In genomic region chr19:44810555-44811447, GRCh38 we compare ENCODE assay signal across 27 cellular contexts. TPM values are rescaled to one million over a fixed set of nuclear protein-coding genes. Genes with fewer than 3 reads are reported as not detected.
DNase-seq lines count a peak whose midpoint lies in the region; ATAC-seq and TF ChIP-seq lines count a peak whose summit lies in the region.
"Had no signal": no experiment of that assay in that cellular context is flagged by ENCODE, and none has a peak within 500 bp of the region (broad histone marks: within the 10 kb centered on the region; RNA-seq: fewer than 3 reads in every experiment).

No MANE protein-coding gene starts in this region.

- H3K9me3 ChIP-seq in RWPE2 (ENCODE audit: severe bottlenecking) (no peaks in the 10 kb centered on the region), hepatocyte (ENCODE audit: low read depth) (no peaks in the 10 kb centered on the region), gastrocnemius medialis (no peaks in the 10 kb centered on the region)

- in situ Hi-C loops in gastrocnemius medialis (cut with MboI; ENCODE audit: low sequenced_read_pairs in 4 of 4): no loop called here

- TF ChIP-seq CTCF in RWPE2 (IDR thresholded peaks at IDR 0.05; ENCODE audit: poor library complexity, severe bottlenecking) (no peak), hepatocyte (IDR thresholded peaks at IDR 0.05; ENCODE audit: poor library complexity) (no peak), gastrocnemius medialis (IDR thresholded peaks at IDR 0.05 in 4 of 5, conservative IDR thresholded peaks at IDR 0.05 in 1 of 5) (no peak)

- H4K20me1 ChIP-seq in hepatocyte (ENCODE audit: insufficient read depth, poor library complexity, severe bottlenecking): no peaks in the 10 kb centered on the region

- H3K4me1 ChIP-seq in RWPE2 (ENCODE audit: insufficient read depth, poor library complexity, severe bottlenecking): peaks cover 20% of the 10 kb centered on the region
- peaks cover 34% of the 10 kb centered on the region for H3K4me1 ChIP-seq in hepatocyte (ENCODE audit: insufficient read depth)
- peaks cover 17 to 26% of the 10 kb centered on the region in 2 donors for H3K4me1 ChIP-seq in gastrocnemius medialis

- peak overlapping the region; percentile 100 for H3K4me2 ChIP-seq in hepatocyte

- no peak for TF ChIP-seq POLR2A in gastrocnemius medialis (IDR thresholded peaks at IDR 0.05)

- DNase-seq in H7: peak; percentile 55
- DNase-seq in RWPE2 (ENCODE audit: low spot score): no peak
- no peak for DNase-seq in hepatocyte (ENCODE audit: low spot score)
- DNase-seq in gastrocnemius medialis: no peak
- no peak for DNase-seq in retina
- DNase-seq: activated CD4-positive, alpha-beta T cell treated with anti-CD3 and anti-CD28 coated beads for 36 hours; activated CD8-positive, alpha-beta memory T cell treated with anti-CD3 and anti-CD28 coated beads, Interleukin-2, amount 50 U/mL, for 4 hours; activated gamma-delta T cell; amniotic stem cell; foreskin melanocyte; immature natural killer cell; KG1; mesenchymal stem cell; NCI-H1092; NCI-H2171; NCI-H748 treated with DMSO at 0.1 percent for 48 hours; PC-3; substantia nigra had no signal

- peaks cover 13% of the 10 kb centered on the region for H3K36me3 ChIP-seq in H7 (replicated peaks; ENCODE audit: control insufficient read depth, insufficient read depth, low read length)
- peaks cover 36% of the 10 kb centered on the region for H3K36me3 ChIP-seq in RWPE2 (ENCODE audit: low read depth)
- no peaks in the 10 kb centered on the region for H3K36me3 ChIP-seq in hepatocyte (replicated peaks; ENCODE audit: insufficient read depth, low read depth)
- H3K36me3 ChIP-seq in gastrocnemius medialis: no peaks in the 10 kb centered on the region

- H3K27me3 ChIP-seq in H7 (ENCODE audit: control insufficient read depth, insufficient read depth, low read length) (peaks cover 7% of the 10 kb centered on the region), RWPE2 (ENCODE audit: insufficient read depth, poor library complexity, severe bottlenecking) (no peaks in the 10 kb centered on the region), hepatocyte (no peaks in the 10 kb centered on the region), gastrocnemius medialis (no peaks in the 10 kb centered on the region)

- H3K27ac ChIP-seq in RWPE2 (ENCODE audit: poor library complexity, severe bottlenecking): peak overlapping the region; percentile 75
- H3K27ac ChIP-seq in hepatocyte: no peak overlapping the region
- H3K27ac ChIP-seq in gastrocnemius medialis: peak overlapping the region in 3 of 4 donors; percentile 14 to 41 (median 33)
- H3K27ac ChIP-seq: HL-60, SK-N-MC had no signal

- H3K79me2 ChIP-seq in hepatocyte: peaks cover 4% of the 10 kb centered on the region

- ATAC-seq in RWPE2 (ENCODE audit: low read depth) (no peak), gastrocnemius medialis (no peak), GM19324 (IDR thresholded peaks at IDR 0.05; ENCODE audit: low FRiP score, unreplicated experiment) (no peak), HG02840 (IDR thresholded peaks at IDR 0.05; ENCODE audit: low FRiP score, unreplicated experiment) (no peak), GM21619 (IDR thresholded peaks at IDR 0.05; ENCODE audit: unreplicated experiment) (no peak)
- ATAC-seq: activated CD4-positive, alpha-beta T cell treated with anti-CD3 and anti-CD28 coated beads for 36 hours; GM12878; PC-3; sciatic nerve had no signal

- H3K9me2 ChIP-seq in hepatocyte (replicated peaks; ENCODE audit: insufficient read depth): no peaks in the 10 kb centered on the region

- WGBS in hepatocyte (ENCODE audit: low lambda C conversion rate, missing lambda C conversion rate): 89% methylated on average over 11 of the region's 11 CpGs

- no peak overlapping the region for H3K4me3 ChIP-seq in H7 (ENCODE audit: insufficient read depth, low read depth, low read length)
- peak overlapping the region; percentile 74 for H3K4me3 ChIP-seq in RWPE2 (ENCODE audit: severe bottlenecking)
- H3K4me3 ChIP-seq in hepatocyte: no peak overlapping the region
- H3K4me3 ChIP-seq in gastrocnemius medialis: peak overlapping the region in 3 of 4 donors; percentile 61 to 73 (median 65)
- H3K4me3 ChIP-seq: GM12878, SK-N-MC had no signal

- H2AFZ ChIP-seq in hepatocyte: no peak overlapping the region

- intact Hi-C loops in gastrocnemius medialis (cut with DNase I; ENCODE audit: low total_unique reads): no loop called here

RNA-seq across cellular contexts. Expression of gene BCAM, which starts 1.9 kb away (rescaled TPM):
- total RNA-seq in H7 (2014; rRNA removed; shearing (Covaris generic)): 23.9 and 24.2 TPM in 2 replicates
- total RNA-seq in hepatocyte (53.3 and 77.1 TPM in 2 replicates), gastrocnemius medialis (10 to 100 TPM; 10.2 to 24.6 (median 23.6) TPM)
- 34.7 and 41.8 TPM in 2 replicates for polyA plus RNA-seq in hepatocyte
- total RNA-seq: activated CD4-positive, alpha-beta T cell treated with anti-CD3 and anti-CD28 coated beads for 36 hours had no signal
- polyA plus RNA-seq: immature natural killer cell had no signal

RNA-seq across cellular contexts. Expression of gene CBLC, which starts 33.1 kb away (rescaled TPM):
- total RNA-seq in H7 (2014; rRNA removed; shearing (Covaris generic)): 15.3 and 16.3 TPM in 2 replicates
- total RNA-seq in hepatocyte (26.2 and 28.3 TPM in 2 replicates), gastrocnemius medialis (under 1 TPM in 1 of 4 donors, not detected in 3; 0.49 TPM)
- 38.1 and 39.7 TPM in 2 replicates for polyA plus RNA-seq in hepatocyte
- total RNA-seq: activated CD4-positive, alpha-beta T cell treated with anti-CD3 and anti-CD28 coated beads for 36 hours; endothelial cell of umbilical vein; GM12878; sciatic nerve had no signal
- polyA plus RNA-seq: GM12878, immature natural killer cell, neural cell had no signal

RNA-seq across cellular contexts. Expression of gene NECTIN2, which starts 35.3 kb away (rescaled TPM):
- total RNA-seq in H7 (2014; rRNA removed; shearing (Covaris generic)): 152 and 207 TPM in 2 replicates
- total RNA-seq in hepatocyte: 174 and 193 TPM in 2 replicates
- 300 and 307 TPM in 2 replicates for polyA plus RNA-seq in hepatocyte
- 10 to 100 TPM; 10.3 to 20.8 (median 16.7) TPM for total RNA-seq in gastrocnemius medialis

Comparison
In these comparisons a context has a peak if more than half of its experiments do, and no peak if none do; other contexts are left out.
1. H3K4me3 ChIP-seq: peak in RWPE2 (single experiment) and gastrocnemius medialis (3 of 4); none in H7 (single experiment) and hepatocyte (single experiment).
2. RNA of gene CBLC, which starts 33.1 kb away (total RNA-seq): 26.2 to 28.3 TPM in hepatocyte and 15.3 to 16.3 TPM in H7; 0.49 TPM in gastrocnemius medialis; every median in the first group is over 10 times any median in the second.